Comparison of ENCODE assay signal across 14 cellular contexts in genomic region chr2:190670182-190670946, GRCh38. TPM values are rescaled to one million over a fixed set of nuclear protein-coding genes. Genes with fewer than 3 reads are reported as not detected.
DNase-seq lines count a peak whose midpoint lies in the region; ATAC-seq and TF ChIP-seq lines count a peak whose summit lies in the region.
"Had no signal": no experiment of that assay in that cellular context is flagged by ENCODE, and none has a peak within 500 bp of the region (broad histone marks: within the 10 kb centered on the region; RNA-seq: fewer than 3 reads in every experiment).

No MANE protein-coding gene starts in this region.

- no peaks in the 10 kb centered on the region for H3K9me3 Mint-ChIP-seq in CD4-positive, alpha-beta T cell
- peaks cover 4% of the 10 kb centered on the region for H3K9me3 Mint-ChIP-seq in Caco-2 (ENCODE audit: unreplicated experiment)

- DNase-seq in CD4-positive, alpha-beta T cell = no peak
- DNase-seq in head of caudate nucleus = no peak
- no peak for DNase-seq in PC-9
- DNase-seq in COLO829 (ENCODE audit: low spot score) = no peak
- DNase-seq in Caco-2 = no peak
- DNase-seq: activated naive CD4-positive, alpha-beta T cell treated with Interleukin-2 at 50 U/mL for 16 hours; cerebellar nuclear complex; GDM1; mammary epithelial cell; NCI-H187; pancreas had no signal

- H3K36me3 Mint-ChIP-seq in CD4-positive, alpha-beta T cell (ENCODE audit: low read depth) = peaks cover 63% of the 10 kb centered on the region
- peaks cover 52% of the 10 kb centered on the region for H3K36me3 Mint-ChIP-seq in Caco-2 (ENCODE audit: insufficient read depth, unreplicated experiment)

- H3K9me2 ChIP-seq in PC-9 (ENCODE audit: insufficient read depth) = no peaks in the 10 kb centered on the region

- H3K4me1 Mint-ChIP-seq in CD4-positive, alpha-beta T cell (ENCODE audit: low read depth) = peaks cover 42% of the 10 kb centered on the region
- peaks cover under 1% of the 10 kb centered on the region for H3K4me1 Mint-ChIP-seq in Caco-2 (ENCODE audit: low read depth, unreplicated experiment)

- H3K4me3 ChIP-seq in PC-9 (no peak overlapping the region), Caco-2 (ENCODE audit: low read depth, low read length) (no peak overlapping the region)
- H3K4me3 ChIP-seq: pancreas had no signal

- CTCF ChIA-PET in CD4-positive, alpha-beta T cell (lab: Charles Lee) = interaction anchor here (1.1 kb wide), 1 partner anchor 13 kb away, joined by 3 read pairs; no protein-coding TSS in a partner anchor
- CTCF ChIA-PET in PC-9 (lab: Charles Lee) (no interaction called here), Caco-2 (lab: Charles Lee) (no interaction called here)

- no peaks in the 10 kb centered on the region for H3K27me3 ChIP-seq in CD4-positive, alpha-beta T cell (ENCODE audit: control insufficient read depth, insufficient read depth, low read length)
- H3K27me3 ChIP-seq in PC-9 (ENCODE audit: insufficient read depth, low read depth) (no peaks in the 10 kb centered on the region), Caco-2 (replicated peaks; ENCODE audit: control insufficient read depth, insufficient read depth, low read length) (no peaks in the 10 kb centered on the region)
- H3K27me3 ChIP-seq: pancreas had no signal

- POLR2A ChIA-PET in CD4-positive, alpha-beta T cell (lab: Charles Lee) = interaction anchor here (0.6 to 1.1 kb wide), 2 partner anchors 10 to 222 kb away, joined by 3 read pairs; no protein-coding TSS in a partner anchor
- POLR2A ChIA-PET in PC-9 (lab: Charles Lee; ENCODE audit: unreplicated experiment) (no interaction called here), Caco-2 (lab: Charles Lee) (no interaction called here)

- H3K79me2 ChIP-seq in PC-9 (ENCODE audit: low read depth) = no peaks in the 10 kb centered on the region

- no peaks in the 10 kb centered on the region for H3F3A ChIP-seq in PC-9 (ENCODE audit: insufficient read depth, low read depth)

- no peak overlapping the region for H2AFZ ChIP-seq in PC-9

- H3K9me3 ChIP-seq in CD4-positive, alpha-beta T cell (ENCODE audit: control insufficient read depth, low read length) = no peaks in the 10 kb centered on the region
- no peaks in the 10 kb centered on the region for H3K9me3 ChIP-seq in PC-9 (ENCODE audit: insufficient read depth, low read depth)
- H3K9me3 ChIP-seq in Caco-2 = no peaks in the 10 kb centered on the region
- H3K9me3 ChIP-seq: pancreas had no signal

- TF ChIP-seq CTCF in CD4-positive, alpha-beta T cell (IDR thresholded peaks at IDR 0.05) = no peak
- TF ChIP-seq CTCF in PC-9 (conservative IDR thresholded peaks at IDR 0.05) (no peak), Caco-2 (IDR thresholded peaks at IDR 0.05; ENCODE audit: insufficient read depth in 1 of 2, low read depth in 1 of 2, low read length in 1 of 2, severe bottlenecking in 1 of 2, unreplicated experiment in 1 of 2) (no peak)

- H3K27ac Mint-ChIP-seq in CD4-positive, alpha-beta T cell = peak overlapping the region; percentile 86
- no peak overlapping the region for H3K27ac Mint-ChIP-seq in Caco-2 (ENCODE audit: unreplicated experiment)

- H3K36me3 ChIP-seq in PC-9 (ENCODE audit: low read depth) = no peaks in the 10 kb centered on the region
- no peaks in the 10 kb centered on the region; the same call in 1 of the 2 replicates for H3K36me3 ChIP-seq in Caco-2 (ENCODE audit: control insufficient read depth, insufficient read depth, low read length)

- intact Hi-C loops in CD4-positive, alpha-beta T cell (cut with DNase I, micrococcal nuclease) = no loop called here
- intact Hi-C loops in head of caudate nucleus (cut with DNase I) (no loop called here), PC-9 (cut with micrococcal nuclease; ENCODE audit: unreplicated experiment) (no loop called here), Caco-2 (cut with micrococcal nuclease; ENCODE audit: unreplicated experiment) (no loop called here)

- no peaks in the 10 kb centered on the region for H4K20me1 ChIP-seq in PC-9 (ENCODE audit: insufficient read depth)

- H3K4me2 ChIP-seq in PC-9 = no peak overlapping the region

- H3K27me3 Mint-ChIP-seq in CD4-positive, alpha-beta T cell = no peaks in the 10 kb centered on the region
- H3K27me3 Mint-ChIP-seq in Caco-2 (ENCODE audit: insufficient read depth, unreplicated experiment) = no peaks in the 10 kb centered on the region

- peak; percentile 75 for ATAC-seq in CD4-positive, alpha-beta T cell (ENCODE audit: poor library complexity)
- ATAC-seq in GM18870 (IDR thresholded peaks at IDR 0.05; ENCODE audit: unreplicated experiment) (peak; percentile 55), HG02642 (IDR thresholded peaks at IDR 0.05; ENCODE audit: poor library complexity, unreplicated experiment) (peak; percentile 54), HG03469 (IDR thresholded peaks at IDR 0.05; ENCODE audit: unreplicated experiment) (peak; percentile 42)
- ATAC-seq: pancreas had no signal

- H3K4me3 Mint-ChIP-seq in CD4-positive, alpha-beta T cell = peak overlapping the region; percentile 25
- H3K4me3 Mint-ChIP-seq in Caco-2 (ENCODE audit: unreplicated experiment) = no peak overlapping the region

- no peaks in the 10 kb centered on the region for H3K4me1 ChIP-seq in PC-9 (replicated peaks; ENCODE audit: insufficient read depth)
- no peaks in the 10 kb centered on the region for H3K4me1 ChIP-seq in Caco-2
- H3K4me1 ChIP-seq: pancreas had no signal

- H3K27ac ChIP-seq in CD4-positive, alpha-beta T cell (ENCODE audit: low read depth, low read length) = no peak overlapping the region
- H3K27ac ChIP-seq in PC-9 = no peak overlapping the region
- H3K27ac ChIP-seq: pancreas had no signal

- no TSS peak for BruUV-seq in PC-9 (replicated peaks; lab: Mats Ljungman, UMichigan)
- BruUV-seq in Caco-2 (replicated peaks; lab: Mats Ljungman, UMichigan) = no TSS peak

RNA-seq across cellular contexts. Expression of gene NAB1, which starts 21.5 kb away (rescaled TPM):
- total RNA-seq in CD4-positive, alpha-beta T cell = 10 to 100 TPM; 20.0 to 21.1 TPM
- 17.0 and 22.9 TPM in 2 replicates for total RNA-seq in PC-9 (2021)
- total RNA-seq in Caco-2 (2022) = 87.9 and 88.1 TPM in 2 replicates
